ENCODE assay signal across 1 cellular context in the genomic region with DNA sequence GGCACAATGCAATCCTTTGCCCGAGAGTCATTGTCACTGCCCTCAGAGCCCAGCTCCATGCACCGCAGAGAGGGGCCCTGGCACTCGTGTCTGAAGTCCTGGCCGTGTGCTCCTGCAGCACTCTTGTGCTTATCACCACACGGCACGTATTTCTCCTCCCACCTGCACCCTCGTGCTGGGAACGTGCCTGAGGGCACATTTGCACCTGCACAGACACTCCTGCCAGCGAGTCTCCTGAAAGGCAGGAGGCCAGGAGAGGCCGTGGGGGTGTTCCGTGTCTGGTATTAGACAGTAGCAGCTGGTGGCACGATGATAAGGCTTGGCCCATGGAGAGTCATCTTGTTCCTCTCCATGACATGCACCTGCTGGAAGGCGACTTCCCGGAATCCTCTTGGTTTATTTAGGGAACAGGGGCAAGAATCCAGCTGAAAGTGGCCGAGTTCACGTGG.
TF ChIP-seq lines count a peak whose summit lies in the region.

No MANE protein-coding gene starts in this region.

TF ChIP-seq in HepG2, 621 proteins besides CTCF, POLR2A, EP300 and RAD21 (continued from another document and continues in another):
- TF ChIP-seq ZNF136 (CRISPR knock-in tag; IDR thresholded peaks at IDR 0.05; ENCODE audit: low read depth) (no peak), SNRNP70 (IDR thresholded peaks at IDR 0.05; ENCODE audit: low read depth, low read length) (no peak), HNRNPK (IDR thresholded peaks at IDR 0.05; ENCODE audit: low read depth, low read length, poor library complexity, severe bottlenecking) (no peak), HDAC6 (IDR thresholded peaks at IDR 0.05; ENCODE audit: low read depth, low read length) (no peak), SP2 (CRISPR knock-in tag; IDR thresholded peaks at IDR 0.05) (no peak), FOXA1 (IDR thresholded peaks at IDR 0.05) (no peak), FOXA1 (CRISPR knock-in tag; IDR thresholded peaks at IDR 0.05) (no peak), ZBTB8A (CRISPR knock-in tag; IDR thresholded peaks at IDR 0.05; ENCODE audit: borderline replicate concordance, low read depth) (no peak), CC2D1A (CRISPR knock-in tag; IDR thresholded peaks at IDR 0.05) (no peak), KDM2A (CRISPR knock-in tag; IDR thresholded peaks at IDR 0.05; ENCODE audit: borderline replicate concordance, low read depth) (peak; percentile 43), CEBPB (IDR thresholded peaks at IDR 0.05; ENCODE audit: borderline replicate concordance, low read depth, low read length) (no peak), ZNF660 (CRISPR knock-in tag; IDR thresholded peaks at IDR 0.05; ENCODE audit: borderline replicate concordance, low read depth) (0 out of 2 replicates have a peak, but pooled peaks have one; percentile 54), NFKBIZ (CRISPR knock-in tag; IDR thresholded peaks at IDR 0.05) (no peak), SRF (IDR thresholded peaks at IDR 0.05; ENCODE audit: low read depth, low read length) (no peak), SMAD9 (CRISPR knock-in tag; IDR thresholded peaks at IDR 0.05) (peak; percentile 90; the same call in 1 of the 2 replicates), CAMTA2 (CRISPR knock-in tag; IDR thresholded peaks at IDR 0.05; ENCODE audit: borderline replicate concordance) (no peak; the same call in 1 of the 2 replicates), FOXC1 (CRISPR knock-in tag; IDR thresholded peaks at IDR 0.05; ENCODE audit: borderline replicate concordance) (peak; percentile 81), ZFX (CRISPR knock-in tag; IDR thresholded peaks at IDR 0.05; ENCODE audit: low read depth) (peak; percentile 38; the same call in 1 of the 2 replicates), SRY (CRISPR knock-in tag; IDR thresholded peaks at IDR 0.05) (peak; percentile 57; the same call in 1 of the 2 replicates), ZFAT (CRISPR knock-in tag; conservative IDR thresholded peaks at IDR 0.05) (no peak), CHD2 (IDR thresholded peaks at IDR 0.05; ENCODE audit: low read depth, low read length) (no peak), SALL1 (CRISPR knock-in tag; IDR thresholded peaks at IDR 0.05) (peak; percentile 82; the same call in 1 of the 2 replicates), RXRB (CRISPR knock-in tag; IDR thresholded peaks at IDR 0.05; ENCODE audit: borderline replicate concordance) (0 out of 2 replicates have a peak, but pooled peaks have one; percentile 19), ATF7 (IDR thresholded peaks at IDR 0.05) (no peak), ATF7 (CRISPR knock-in tag; IDR thresholded peaks at IDR 0.05) (no peak), PHF5A (CRISPR knock-in tag; IDR thresholded peaks at IDR 0.05; ENCODE audit: low read depth, unreplicated experiment) (no peak), HNRNPLL (IDR thresholded peaks at IDR 0.05; ENCODE audit: low read depth, low read length, poor library complexity, severe bottlenecking) (no peak), ZSCAN9 (CRISPR knock-in tag; IDR thresholded peaks at IDR 0.05; ENCODE audit: borderline replicate concordance) (no peak), RELA (CRISPR knock-in tag; IDR thresholded peaks at IDR 0.05) (no peak), POLR2G (IDR thresholded peaks at IDR 0.05; ENCODE audit: low read depth, low read length) (no peak), ZNF20 (CRISPR knock-in tag; IDR thresholded peaks at IDR 0.05) (0 out of 2 replicates have a peak, but pooled peaks have one; percentile 77), ZNF766 (CRISPR knock-in tag; IDR thresholded peaks at IDR 0.05; ENCODE audit: borderline replicate concordance) (peak; percentile 52; the same call in 1 of the 2 replicates), TAF1 (CRISPR knock-in tag; IDR thresholded peaks at IDR 0.05) (no peak), GFI1 (CRISPR knock-in tag; IDR thresholded peaks at IDR 0.05; ENCODE audit: borderline replicate concordance) (no peak), NR2F1 (CRISPR knock-in tag; IDR thresholded peaks at IDR 0.05) (no peak), ZNF746 (CRISPR knock-in tag; IDR thresholded peaks at IDR 0.05) (no peak), ZNF224 (CRISPR knock-in tag; IDR thresholded peaks at IDR 0.05) (0 out of 2 replicates have a peak, but pooled peaks have one; percentile 41), TOPORS (CRISPR knock-in tag; IDR thresholded peaks at IDR 0.05) (peak; percentile 61; the same call in 1 of the 2 replicates), ZNF839 (CRISPR knock-in tag; IDR thresholded peaks at IDR 0.05; ENCODE audit: borderline replicate concordance) (peak; percentile 64; the same call in 1 of the 2 replicates), HOXA5 (CRISPR knock-in tag; IDR thresholded peaks at IDR 0.05) (no peak)
- TF ChIP-seq, protein P1, sequence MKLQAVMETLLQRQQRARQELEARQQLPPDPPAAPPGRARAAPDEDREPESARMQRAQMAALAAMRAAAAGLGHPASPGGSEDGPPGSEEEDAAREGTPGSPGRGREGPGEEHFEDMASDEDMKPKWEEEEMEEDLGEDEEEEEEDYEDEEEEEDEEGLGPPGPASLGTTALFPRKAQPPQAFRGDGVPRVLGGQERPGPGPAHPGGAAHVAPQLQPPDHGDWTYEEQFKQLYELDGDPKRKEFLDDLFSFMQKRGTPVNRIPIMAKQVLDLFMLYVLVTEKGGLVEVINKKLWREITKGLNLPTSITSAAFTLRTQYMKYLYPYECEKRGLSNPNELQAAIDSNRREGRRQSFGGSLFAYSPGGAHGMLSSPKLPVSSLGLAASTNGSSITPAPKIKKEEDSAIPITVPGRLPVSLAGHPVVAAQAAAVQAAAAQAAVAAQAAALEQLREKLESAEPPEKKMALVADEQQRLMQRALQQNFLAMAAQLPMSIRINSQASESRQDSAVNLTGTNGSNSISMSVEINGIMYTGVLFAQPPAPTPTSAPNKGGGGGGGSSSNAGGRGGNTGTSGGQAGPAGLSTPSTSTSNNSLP (IDR thresholded peaks at IDR 0.05; ENCODE audit: low read depth, low read length), result no peak
- TF ChIP-seq, protein P2, sequence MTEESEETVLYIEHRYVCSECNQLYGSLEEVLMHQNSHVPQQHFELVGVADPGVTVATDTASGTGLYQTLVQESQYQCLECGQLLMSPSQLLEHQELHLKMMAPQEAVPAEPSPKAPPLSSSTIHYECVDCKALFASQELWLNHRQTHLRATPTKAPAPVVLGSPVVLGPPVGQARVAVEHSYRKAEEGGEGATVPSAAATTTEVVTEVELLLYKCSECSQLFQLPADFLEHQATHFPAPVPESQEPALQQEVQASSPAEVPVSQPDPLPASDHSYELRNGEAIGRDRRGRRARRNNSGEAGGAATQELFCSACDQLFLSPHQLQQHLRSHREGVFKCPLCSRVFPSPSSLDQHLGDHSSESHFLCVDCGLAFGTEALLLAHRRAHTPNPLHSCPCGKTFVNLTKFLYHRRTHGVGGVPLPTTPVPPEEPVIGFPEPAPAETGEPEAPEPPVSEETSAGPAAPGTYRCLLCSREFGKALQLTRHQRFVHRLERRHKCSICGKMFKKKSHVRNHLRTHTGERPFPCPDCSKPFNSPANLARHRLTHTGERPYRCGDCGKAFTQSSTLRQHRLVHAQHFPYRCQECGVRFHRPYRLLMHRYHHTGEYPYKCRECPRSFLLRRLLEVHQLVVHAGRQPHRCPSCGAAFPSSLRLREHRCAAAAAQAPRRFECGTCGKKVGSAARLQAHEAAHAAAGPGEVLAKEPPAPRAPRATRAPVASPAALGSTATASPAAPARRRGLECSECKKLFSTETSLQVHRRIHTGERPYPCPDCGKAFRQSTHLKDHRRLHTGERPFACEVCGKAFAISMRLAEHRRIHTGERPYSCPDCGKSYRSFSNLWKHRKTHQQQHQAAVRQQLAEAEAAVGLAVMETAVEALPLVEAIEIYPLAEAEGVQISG (CRISPR knock-in tag; IDR thresholded peaks at IDR 0.05), result peak; percentile 49; the same call in 1 of the 2 replicates
- TF ChIP-seq, protein P3, sequence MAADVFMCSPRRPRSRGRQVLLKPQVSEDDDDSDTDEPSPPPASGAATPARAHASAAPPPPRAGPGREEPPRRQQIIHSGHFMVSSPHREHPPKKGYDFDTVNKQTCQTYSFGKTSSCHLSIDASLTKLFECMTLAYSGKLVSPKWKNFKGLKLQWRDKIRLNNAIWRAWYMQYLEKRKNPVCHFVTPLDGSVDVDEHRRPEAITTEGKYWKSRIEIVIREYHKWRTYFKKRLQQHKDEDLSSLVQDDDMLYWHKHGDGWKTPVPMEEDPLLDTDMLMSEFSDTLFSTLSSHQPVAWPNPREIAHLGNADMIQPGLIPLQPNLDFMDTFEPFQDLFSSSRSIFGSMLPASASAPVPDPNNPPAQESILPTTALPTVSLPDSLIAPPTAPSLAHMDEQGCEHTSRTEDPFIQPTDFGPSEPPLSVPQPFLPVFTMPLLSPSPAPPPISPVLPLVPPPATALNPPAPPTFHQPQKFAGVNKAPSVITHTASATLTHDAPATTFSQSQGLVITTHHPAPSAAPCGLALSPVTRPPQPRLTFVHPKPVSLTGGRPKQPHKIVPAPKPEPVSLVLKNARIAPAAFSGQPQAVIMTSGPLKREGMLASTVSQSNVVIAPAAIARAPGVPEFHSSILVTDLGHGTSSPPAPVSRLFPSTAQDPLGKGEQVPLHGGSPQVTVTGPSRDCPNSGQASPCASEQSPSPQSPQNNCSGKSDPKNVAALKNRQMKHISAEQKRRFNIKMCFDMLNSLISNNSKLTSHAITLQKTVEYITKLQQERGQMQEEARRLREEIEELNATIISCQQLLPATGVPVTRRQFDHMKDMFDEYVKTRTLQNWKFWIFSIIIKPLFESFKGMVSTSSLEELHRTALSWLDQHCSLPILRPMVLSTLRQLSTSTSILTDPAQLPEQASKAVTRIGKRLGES (CRISPR knock-in tag; IDR thresholded peaks at IDR 0.05; ENCODE audit: borderline replicate concordance), result no peak
- TF ChIP-seq, protein P4, sequence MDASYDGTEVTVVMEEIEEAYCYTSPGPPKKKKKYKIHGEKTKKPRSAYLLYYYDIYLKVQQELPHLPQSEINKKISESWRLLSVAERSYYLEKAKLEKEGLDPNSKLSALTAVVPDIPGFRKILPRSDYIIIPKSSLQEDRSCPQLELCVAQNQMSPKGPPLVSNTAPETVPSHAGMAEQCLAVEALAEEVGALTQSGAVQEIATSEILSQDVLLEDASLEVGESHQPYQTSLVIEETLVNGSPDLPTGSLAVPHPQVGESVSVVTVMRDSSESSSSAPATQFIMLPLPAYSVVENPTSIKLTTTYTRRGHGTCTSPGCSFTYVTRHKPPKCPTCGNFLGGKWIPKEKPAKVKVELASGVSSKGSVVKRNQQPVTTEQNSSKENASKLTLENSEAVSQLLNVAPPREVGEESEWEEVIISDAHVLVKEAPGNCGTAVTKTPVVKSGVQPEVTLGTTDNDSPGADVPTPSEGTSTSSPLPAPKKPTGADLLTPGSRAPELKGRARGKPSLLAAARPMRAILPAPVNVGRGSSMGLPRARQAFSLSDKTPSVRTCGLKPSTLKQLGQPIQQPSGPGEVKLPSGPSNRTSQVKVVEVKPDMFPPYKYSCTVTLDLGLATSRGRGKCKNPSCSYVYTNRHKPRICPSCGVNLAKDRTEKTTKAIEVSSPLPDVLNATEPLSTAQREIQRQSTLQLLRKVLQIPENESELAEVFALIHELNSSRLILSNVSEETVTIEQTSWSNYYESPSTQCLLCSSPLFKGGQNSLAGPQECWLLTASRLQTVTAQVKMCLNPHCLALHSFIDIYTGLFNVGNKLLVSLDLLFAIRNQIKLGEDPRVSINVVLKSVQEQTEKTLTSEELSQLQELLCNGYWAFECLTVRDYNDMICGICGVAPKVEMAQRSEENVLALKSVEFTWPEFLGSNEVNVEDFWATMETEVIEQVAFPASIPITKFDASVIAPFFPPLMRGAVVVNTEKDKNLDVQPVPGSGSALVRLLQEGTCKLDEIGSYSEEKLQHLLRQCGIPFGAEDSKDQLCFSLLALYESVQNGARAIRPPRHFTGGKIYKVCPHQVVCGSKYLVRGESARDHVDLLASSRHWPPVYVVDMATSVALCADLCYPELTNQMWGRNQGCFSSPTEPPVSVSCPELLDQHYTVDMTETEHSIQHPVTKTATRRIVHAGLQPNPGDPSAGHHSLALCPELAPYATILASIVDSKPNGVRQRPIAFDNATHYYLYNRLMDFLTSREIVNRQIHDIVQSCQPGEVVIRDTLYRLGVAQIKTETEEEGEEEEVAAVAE (CRISPR knock-in tag; IDR thresholded peaks at IDR 0.05; ENCODE audit: borderline replicate concordance), result no peak
- TF ChIP-seq, protein P5, sequence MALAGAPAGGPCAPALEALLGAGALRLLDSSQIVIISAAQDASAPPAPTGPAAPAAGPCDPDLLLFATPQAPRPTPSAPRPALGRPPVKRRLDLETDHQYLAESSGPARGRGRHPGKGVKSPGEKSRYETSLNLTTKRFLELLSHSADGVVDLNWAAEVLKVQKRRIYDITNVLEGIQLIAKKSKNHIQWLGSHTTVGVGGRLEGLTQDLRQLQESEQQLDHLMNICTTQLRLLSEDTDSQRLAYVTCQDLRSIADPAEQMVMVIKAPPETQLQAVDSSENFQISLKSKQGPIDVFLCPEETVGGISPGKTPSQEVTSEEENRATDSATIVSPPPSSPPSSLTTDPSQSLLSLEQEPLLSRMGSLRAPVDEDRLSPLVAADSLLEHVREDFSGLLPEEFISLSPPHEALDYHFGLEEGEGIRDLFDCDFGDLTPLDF (CRISPR knock-in tag; IDR thresholded peaks at IDR 0.05), result no peak
- TF ChIP-seq, protein P6, sequence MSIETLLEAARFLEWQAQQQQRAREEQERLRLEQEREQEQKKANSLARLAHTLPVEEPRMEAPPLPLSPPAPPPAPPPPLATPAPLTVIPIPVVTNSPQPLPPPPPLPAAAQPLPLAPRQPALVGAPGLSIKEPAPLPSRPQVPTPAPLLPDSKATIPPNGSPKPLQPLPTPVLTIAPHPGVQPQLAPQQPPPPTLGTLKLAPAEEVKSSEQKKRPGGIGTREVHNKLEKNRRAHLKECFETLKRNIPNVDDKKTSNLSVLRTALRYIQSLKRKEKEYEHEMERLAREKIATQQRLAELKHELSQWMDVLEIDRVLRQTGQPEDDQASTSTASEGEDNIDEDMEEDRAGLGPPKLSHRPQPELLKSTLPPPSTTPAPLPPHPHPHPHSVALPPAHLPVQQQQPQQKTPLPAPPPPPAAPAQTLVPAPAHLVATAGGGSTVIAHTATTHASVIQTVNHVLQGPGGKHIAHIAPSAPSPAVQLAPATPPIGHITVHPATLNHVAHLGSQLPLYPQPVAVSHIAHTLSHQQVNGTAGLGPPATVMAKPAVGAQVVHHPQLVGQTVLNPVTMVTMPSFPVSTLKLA (IDR thresholded peaks at IDR 0.05), result no peak
- TF ChIP-seq, protein P7, sequence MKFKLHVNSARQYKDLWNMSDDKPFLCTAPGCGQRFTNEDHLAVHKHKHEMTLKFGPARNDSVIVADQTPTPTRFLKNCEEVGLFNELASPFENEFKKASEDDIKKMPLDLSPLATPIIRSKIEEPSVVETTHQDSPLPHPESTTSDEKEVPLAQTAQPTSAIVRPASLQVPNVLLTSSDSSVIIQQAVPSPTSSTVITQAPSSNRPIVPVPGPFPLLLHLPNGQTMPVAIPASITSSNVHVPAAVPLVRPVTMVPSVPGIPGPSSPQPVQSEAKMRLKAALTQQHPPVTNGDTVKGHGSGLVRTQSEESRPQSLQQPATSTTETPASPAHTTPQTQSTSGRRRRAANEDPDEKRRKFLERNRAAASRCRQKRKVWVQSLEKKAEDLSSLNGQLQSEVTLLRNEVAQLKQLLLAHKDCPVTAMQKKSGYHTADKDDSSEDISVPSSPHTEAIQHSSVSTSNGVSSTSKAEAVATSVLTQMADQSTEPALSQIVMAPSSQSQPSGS (CRISPR knock-in tag; IDR thresholded peaks at IDR 0.05), result no peak
